Comparison of ENCODE assay signal across 11 cellular contexts in the genomic region with DNA sequence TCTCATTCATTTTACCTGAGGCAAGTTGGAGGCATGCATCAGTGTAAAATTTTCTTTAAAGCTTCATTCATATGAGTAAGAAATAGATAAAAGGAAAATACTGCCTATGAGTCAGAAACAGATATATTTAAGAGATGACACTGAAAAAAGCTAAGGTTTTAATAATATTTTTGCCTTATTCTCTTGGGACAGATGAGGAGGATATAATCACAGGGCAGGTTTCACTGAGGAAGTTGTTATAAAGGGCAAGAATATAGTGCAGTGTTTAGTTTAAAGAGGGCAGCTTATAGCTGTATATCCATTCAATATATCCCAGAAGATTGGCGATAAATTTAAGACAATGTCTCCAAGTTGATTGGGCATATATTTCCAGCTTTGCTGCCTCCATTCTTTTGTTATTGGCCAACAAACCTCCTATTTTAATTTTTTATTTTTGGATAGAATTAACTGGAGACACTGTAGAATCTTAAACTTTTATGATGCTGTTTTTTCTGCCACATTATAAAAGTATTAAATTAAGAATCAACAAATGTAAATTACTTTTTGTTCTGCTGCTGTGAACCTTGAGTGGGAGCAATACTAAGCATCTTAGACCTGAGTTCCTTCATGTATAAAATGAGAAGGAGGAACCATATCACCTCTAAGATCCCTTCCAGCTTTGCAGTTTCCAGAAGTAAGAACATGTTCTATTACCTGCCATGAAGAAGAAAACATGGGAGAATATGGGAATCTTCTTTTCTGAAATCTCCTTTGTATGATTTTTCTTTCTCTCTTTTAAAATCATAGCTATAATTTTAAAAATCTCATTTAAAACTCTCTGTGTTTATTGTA.
DNase-seq lines count a peak whose midpoint lies in the region; ATAC-seq and TF ChIP-seq lines count a peak whose summit lies in the region.
"Had no signal": no experiment of that assay in that cellular context is flagged by ENCODE, and none has a peak within 500 bp of the region (broad histone marks: within the 10 kb centered on the region; RNA-seq: fewer than 3 reads in every experiment).

No MANE protein-coding gene starts in this region.

- DNase-seq in H4 (ENCODE audit: low spot score) (no peak), breast epithelium (ENCODE audit: low spot score in 2 of 2) (no peak), NCI-H748 treated with DMSO at 0.1 percent for 48 hours (lab: John Stamatoyannopoulos, UW) (no peak), thyroid gland (no peak)
- DNase-seq: effector CD4-positive, alpha-beta T cell; NCI-H1417; T-helper 1 cell had no signal

- ATAC-seq in GM18499 (IDR thresholded peaks at IDR 0.05; ENCODE audit: insufficient read depth, unreplicated experiment): peak; percentile 15
- ATAC-seq in GM19463 (IDR thresholded peaks at IDR 0.05; ENCODE audit: unreplicated experiment): peak; percentile 4
- peak; percentile 24 for ATAC-seq in HG02885 (IDR thresholded peaks at IDR 0.05; ENCODE audit: poor library complexity, unreplicated experiment)
- ATAC-seq in HG03558 (IDR thresholded peaks at IDR 0.05; ENCODE audit: extremely low read depth, unreplicated experiment): peak; percentile 5

- H3K4me1 ChIP-seq in breast epithelium (no peaks in the 10 kb centered on the region), thyroid gland (no peaks in the 10 kb centered on the region)

- WGBS in thyroid gland, 2 donors: 95 to 98% methylated on average over 1 of the region's 1 CpG

- TF ChIP-seq POLR2A in breast epithelium (IDR thresholded peaks at IDR 0.05) (no peak), thyroid gland (IDR thresholded peaks at IDR 0.05) (no peak)

- intact Hi-C loops in breast epithelium (cut with DNase I; ENCODE audit: low total_unique reads): no loop called here
- intact Hi-C loops in thyroid gland (cut with DNase I): no loop called here

- H3K27ac ChIP-seq in breast epithelium (no peak overlapping the region), thyroid gland (no peak overlapping the region)

- H3K9me3 ChIP-seq in breast epithelium: no peaks in the 10 kb centered on the region
- no peaks in the 10 kb centered on the region for H3K9me3 ChIP-seq in thyroid gland

- H3K4me3 ChIP-seq in breast epithelium (no peak overlapping the region), thyroid gland (replicated peaks in 1 of 3) (no peak overlapping the region)

- TF ChIP-seq CTCF in breast epithelium (IDR thresholded peaks at IDR 0.05) (no peak), thyroid gland (IDR thresholded peaks at IDR 0.05) (no peak)

- H3K36me3 ChIP-seq in breast epithelium (no peaks in the 10 kb centered on the region), thyroid gland (no peaks in the 10 kb centered on the region)

- no peaks in the 10 kb centered on the region for H3K27me3 ChIP-seq in breast epithelium
- no peaks in the 10 kb centered on the region for H3K27me3 ChIP-seq in thyroid gland
